In genomic region chr6:116409756-116410155, GRCh38 we compare ENCODE assay signal across 10 cellular contexts. TPM values are rescaled to one million over a fixed set of nuclear protein-coding genes. Genes with fewer than 3 reads are reported as not detected.
DNase-seq lines count a peak whose midpoint lies in the region; ATAC-seq and TF ChIP-seq lines count a peak whose summit lies in the region.
"Had no signal": no experiment of that assay in that cellular context is flagged by ENCODE, and none has a peak within 500 bp of the region (broad histone marks: within the 10 kb centered on the region; RNA-seq: fewer than 3 reads in every experiment).

No MANE protein-coding gene starts in this region.

- H3K36me3 ChIP-seq in SK-N-SH (replicated peaks in 1 of 2; ENCODE audit: control insufficient read depth in 1 of 2, insufficient read depth in 2 of 2, low read length in 1 of 2): peaks cover 0 to 3% of the 10 kb centered on the region in 2 experiments

- H3K9ac ChIP-seq in SK-N-SH: no peak overlapping the region

- ATAC-seq in GM18508 (IDR thresholded peaks at IDR 0.05; ENCODE audit: insufficient read depth, unreplicated experiment): peak; percentile 66
- peak; percentile 62 for ATAC-seq in GM21619 (IDR thresholded peaks at IDR 0.05; ENCODE audit: unreplicated experiment)
- peak; percentile 74 for ATAC-seq in HG03460 (IDR thresholded peaks at IDR 0.05; ENCODE audit: unreplicated experiment)
- ATAC-seq in left ventricle myocardium superior: peak; percentile 9

- no peak overlapping the region for H3K4me3 Mint-ChIP-seq in progenitor cell of endocrine pancreas (ENCODE audit: low read depth)

- no peak for TF ChIP-seq RAD21 in SK-N-SH (IDR thresholded peaks at IDR 0.05; ENCODE audit: low read length)

- CTCF ChIA-PET in SK-N-SH (lab: Yijun Ruan, JAX): no interaction called here

- H3K9me3 ChIP-seq in SK-N-SH: no peaks in the 10 kb centered on the region

- no peak overlapping the region for H3K4me3 ChIP-seq in SK-N-SH (ENCODE audit: low read depth in 2 of 2, low read length in 1 of 2)
- H3K4me3 ChIP-seq: lung had no signal

- H3F3A ChIP-seq in SK-N-SH (replicated peaks; ENCODE audit: insufficient read depth): peaks cover 10% of the 10 kb centered on the region

- TF ChIP-seq EP300 in SK-N-SH (IDR thresholded peaks at IDR 0.05; ENCODE audit: borderline replicate concordance in 1 of 2, low read depth in 1 of 2, low read length in 1 of 2): no peak

- DNase-seq in left ventricle myocardium superior (no peak), progenitor cell of endocrine pancreas (ENCODE audit: low spot score, unreplicated experiment) (no peak), SK-N-SH (no peak)
- no peak for DNase-seq in activated CD4-positive, alpha-beta T cell treated with anti-CD3 and anti-CD28 coated beads, Interleukin-2, amount 50 U/mL, for 1 hour
- DNase-seq in activated CD4-positive, alpha-beta T cell treated with anti-CD3 and anti-CD28 coated beads for 1 hour: no peak

- H3K9me3 Mint-ChIP-seq in progenitor cell of endocrine pancreas (ENCODE audit: low read depth): no peaks in the 10 kb centered on the region

- no peaks in the 10 kb centered on the region for H3K4me1 Mint-ChIP-seq in progenitor cell of endocrine pancreas (ENCODE audit: low read depth)

- no peaks in the 10 kb centered on the region for H4K20me1 ChIP-seq in SK-N-SH (ENCODE audit: insufficient read depth)

- H3K9me2 ChIP-seq in SK-N-SH: no peaks in the 10 kb centered on the region

- H3K4me2 ChIP-seq in SK-N-SH: no peak overlapping the region

- TF ChIP-seq CTCF in progenitor cell of endocrine pancreas (IDR thresholded peaks at IDR 0.05; ENCODE audit: unreplicated experiment) (no peak), SK-N-SH (IDR thresholded peaks at IDR 0.05) (no peak)

- H3K27me3 Mint-ChIP-seq in progenitor cell of endocrine pancreas: no peaks in the 10 kb centered on the region

- WGBS in SK-N-SH (ENCODE audit: low lambda C conversion rate): 90% methylated on average over 3 of the region's 3 CpGs

- POLR2A ChIA-PET in SK-N-SH (lab: Yijun Ruan, JAX): no interaction called here

- H3K79me2 ChIP-seq in SK-N-SH (ENCODE audit: insufficient read depth): peaks cover 50% of the 10 kb centered on the region

- no peaks in the 10 kb centered on the region for H3K36me3 Mint-ChIP-seq in progenitor cell of endocrine pancreas (ENCODE audit: insufficient read depth)

- H3K27me3 ChIP-seq in SK-N-SH (ENCODE audit: insufficient read depth): no peaks in the 10 kb centered on the region

- intact Hi-C loops in left ventricle myocardium superior (cut with micrococcal nuclease): no loop called here

- H3K4me1 ChIP-seq in SK-N-SH (ENCODE audit: control insufficient read depth in 1 of 2, insufficient read depth in 2 of 2, low read depth in 1 of 2, low read length in 1 of 2): peaks cover 19 to 32% of the 10 kb centered on the region in 2 experiments; a peak in 3 of 4 replicates

- no peak overlapping the region; a peak in 1 of 4 replicates for H3K27ac ChIP-seq in SK-N-SH (ENCODE audit: low read depth in 2 of 2, low read length in 1 of 2)

- no peak overlapping the region for H3K27ac Mint-ChIP-seq in progenitor cell of endocrine pancreas

- no peak overlapping the region for H2AFZ ChIP-seq in SK-N-SH (ENCODE audit: low read depth)

TF ChIP-seq in SK-N-SH, 30 proteins besides CTCF, POLR2A, EP300 and RAD21:
- no peak for TF ChIP-seq SMC3 (IDR thresholded peaks at IDR 0.05; ENCODE audit: low read depth, low read length)
- TF ChIP-seq EZH2phosphoT487 (IDR thresholded peaks at IDR 0.05; ENCODE audit: borderline replicate concordance, low read depth): no peak
- TF ChIP-seq MEF2A (IDR thresholded peaks at IDR 0.05; ENCODE audit: borderline replicate concordance, low read depth): no peak
- TF ChIP-seq, protein P1, sequence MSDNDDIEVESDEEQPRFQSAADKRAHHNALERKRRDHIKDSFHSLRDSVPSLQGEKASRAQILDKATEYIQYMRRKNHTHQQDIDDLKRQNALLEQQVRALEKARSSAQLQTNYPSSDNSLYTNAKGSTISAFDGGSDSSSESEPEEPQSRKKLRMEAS (IDR thresholded peaks at IDR 0.05; ENCODE audit: low read depth): no peak
- TF ChIP-seq YY1 (IDR thresholded peaks at IDR 0.05; ENCODE audit: low read depth): no peak
- TF ChIP-seq TAF1 (IDR thresholded peaks at IDR 0.05; ENCODE audit: borderline replicate concordance, low read depth, low read length): no peak
- no peak for TF ChIP-seq RFX5 (IDR thresholded peaks at IDR 0.05; ENCODE audit: low read length)

RNA-seq across cellular contexts. Expression of gene DSE, which starts 39.0 kb away (rescaled TPM):
- 12.7 TPM for total RNA-seq in left ventricle myocardium superior
- total RNA-seq in progenitor cell of endocrine pancreas: 20.4 and 21.4 TPM in 2 replicates
- polyA plus RNA-seq in SK-N-SH (2012; rRNA removed): 12.7 and 17.4 TPM in 2 replicates
- polyA plus RNA-seq in SK-N-SH (2012; cell fraction: cytosol; rRNA removed): 13.5 and 13.9 TPM in 2 replicates
- 19.6 and 19.8 TPM in 2 replicates for polyA plus RNA-seq in SK-N-SH (2012; cell fraction: nucleus; rRNA removed)

RNA-seq across cellular contexts. Expression of gene CALHM6, which starts 51.4 kb away (rescaled TPM):
- total RNA-seq in left ventricle myocardium superior (1.2 TPM), progenitor cell of endocrine pancreas (0.75 and 1.2 TPM in 2 replicates)
- 0.31 and 0.51 TPM in 2 replicates for polyA plus RNA-seq in SK-N-SH (2012; rRNA removed)
- polyA plus RNA-seq in SK-N-SH (2012; cell fraction: cytosol; rRNA removed): 0.39 and 0.71 TPM in 2 replicates
- 0.29 TPM in 1 of 2 replicates, not detected in the other for polyA plus RNA-seq in SK-N-SH (2012; cell fraction: nucleus; rRNA removed)
- total RNA-seq: MCF 10A had no signal

Comparison
In these comparisons a context has a peak if more than half of its experiments do, and no peak if none do; other contexts are left out.
1. ATAC-seq: peak in every context shown above with its lines; median percentile 74 in HG03460; 66 in GM18508; 62 in GM21619; 9 in left ventricle myocardium superior.